16 cellular contexts compared by ENCODE assay signal in the genomic region with DNA sequence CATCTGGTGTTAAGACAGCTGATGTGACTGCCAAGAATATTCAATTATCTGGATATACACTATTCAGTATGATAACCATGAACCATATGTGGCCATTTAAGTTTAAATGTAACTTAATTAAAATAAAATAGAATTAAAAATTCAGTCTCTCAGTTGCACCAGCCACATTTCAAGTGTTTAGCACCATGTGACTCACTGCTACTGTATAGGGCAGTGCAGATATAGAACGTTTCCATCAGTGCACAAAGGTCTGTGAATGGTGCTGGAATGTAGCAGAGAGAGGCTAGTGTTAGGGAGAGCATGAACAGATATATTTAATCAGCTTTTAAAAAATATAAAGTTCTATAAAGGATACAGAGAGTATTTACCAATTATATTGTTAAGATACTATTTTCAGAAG. TPM values are rescaled to one million over a fixed set of nuclear protein-coding genes. Genes with fewer than 3 reads are reported as not detected.
DNase-seq lines count a peak whose midpoint lies in the region; ATAC-seq and TF ChIP-seq lines count a peak whose summit lies in the region.
"Had no signal": no experiment of that assay in that cellular context is flagged by ENCODE, and none has a peak within 500 bp of the region (broad histone marks: within the 10 kb centered on the region; RNA-seq: fewer than 3 reads in every experiment).

No MANE protein-coding gene starts in this region.

- H3K36me3 ChIP-seq in RWPE2 (ENCODE audit: low read depth) (peaks cover 89% of the 10 kb centered on the region), vagina (peaks cover 0 to 47% of the 10 kb centered on the region in 2 donors)

- intact Hi-C loops in vagina (cut with DNase I): no loop called here

- no peaks in the 10 kb centered on the region for H3K9me3 ChIP-seq in RWPE2 (ENCODE audit: severe bottlenecking)
- no peaks in the 10 kb centered on the region for H3K9me3 ChIP-seq in T-helper 17 cell (ENCODE audit: control insufficient read depth, low read length, poor library complexity, severe bottlenecking)
- no peaks in the 10 kb centered on the region for H3K9me3 ChIP-seq in vagina
- H3K9me3 ChIP-seq: BE2C had no signal

- H3K27me3 ChIP-seq in RWPE2 (ENCODE audit: insufficient read depth, poor library complexity, severe bottlenecking) (no peaks in the 10 kb centered on the region), vagina (no peaks in the 10 kb centered on the region)
- H3K27me3 ChIP-seq: BE2C had no signal

- peak; percentile 19 for DNase-seq in NCI-H446 treated with DMSO at 0.1 percent for 48 hours (lab: John Stamatoyannopoulos, UW)
- DNase-seq in NCI-H446 (lab: John Stamatoyannopoulos, UW): no peak
- no peak for DNase-seq in RWPE2 (ENCODE audit: low spot score)
- DNase-seq in T-helper 17 cell: no peak
- no peak for DNase-seq in progenitor cell of endocrine pancreas (ENCODE audit: low spot score, unreplicated experiment)
- no peak for DNase-seq in vagina (ENCODE audit: extremely low spot score in 2 of 2)
- DNase-seq in T-helper 2 cell: no peak
- DNase-seq: BE2C; CD4-positive, alpha-beta memory T cell; COR-L47; DMS53; GF-D8; HCEC 1CT; HFFc6 had no signal

- TF ChIP-seq CTCF in RWPE2 (IDR thresholded peaks at IDR 0.05; ENCODE audit: poor library complexity, severe bottlenecking) (no peak), progenitor cell of endocrine pancreas (IDR thresholded peaks at IDR 0.05; ENCODE audit: unreplicated experiment) (no peak), vagina (IDR thresholded peaks at IDR 0.05) (no peak)

- H3K9me3 Mint-ChIP-seq in progenitor cell of endocrine pancreas (ENCODE audit: low read depth): no peaks in the 10 kb centered on the region
- H3K9me3 Mint-ChIP-seq: CD4-positive, alpha-beta memory T cell; HFFc6 had no signal

- H3K27ac Mint-ChIP-seq in T-helper 17 cell (peak overlapping the region; percentile 65), progenitor cell of endocrine pancreas (peak overlapping the region; percentile 40)
- H3K27ac Mint-ChIP-seq: HFFc6 had no signal

- H3K27me3 Mint-ChIP-seq in T-helper 17 cell (no peaks in the 10 kb centered on the region), progenitor cell of endocrine pancreas (no peaks in the 10 kb centered on the region)
- H3K27me3 Mint-ChIP-seq: CD4-positive, alpha-beta memory T cell had no signal

- no peak overlapping the region for H3K4me3 Mint-ChIP-seq in T-helper 17 cell
- no peak overlapping the region for H3K4me3 Mint-ChIP-seq in progenitor cell of endocrine pancreas (ENCODE audit: low read depth)
- H3K4me3 Mint-ChIP-seq: CD4-positive, alpha-beta memory T cell; HFFc6 had no signal

- H3K4me3 ChIP-seq in RWPE2 (ENCODE audit: severe bottlenecking) (no peak overlapping the region), vagina (no peak overlapping the region)

- H3K27ac ChIP-seq in RWPE2 (ENCODE audit: poor library complexity, severe bottlenecking): no peak overlapping the region
- no peak overlapping the region for H3K27ac ChIP-seq in vagina
- H3K27ac ChIP-seq: C4-2B had no signal

- H3K36me3 Mint-ChIP-seq in T-helper 17 cell (ENCODE audit: low read depth): peaks cover 4% of the 10 kb centered on the region
- peaks cover 14% of the 10 kb centered on the region for H3K36me3 Mint-ChIP-seq in progenitor cell of endocrine pancreas (ENCODE audit: insufficient read depth)

- 0 out of 3 replicates have a peak, but pooled peaks have one; percentile 43 for ATAC-seq in RWPE2 (ENCODE audit: low read depth)
- ATAC-seq in T-helper 17 cell: no peak
- ATAC-seq: HepG2 had no signal

- H3K4me1 ChIP-seq in RWPE2 (ENCODE audit: insufficient read depth, poor library complexity, severe bottlenecking) (peaks cover 16% of the 10 kb centered on the region), vagina (peaks cover 14% of the 10 kb centered on the region)

- peaks cover 15% of the 10 kb centered on the region for H3K4me1 Mint-ChIP-seq in T-helper 17 cell
- H3K4me1 Mint-ChIP-seq in progenitor cell of endocrine pancreas (ENCODE audit: low read depth): peaks cover 8% of the 10 kb centered on the region

- TF ChIP-seq POLR2A in vagina (IDR thresholded peaks at IDR 0.05): no peak

RNA-seq across cellular contexts. Expression of a gene that starts 28.7 kb away (rescaled TPM):
- total RNA-seq in T-helper 17 cell (10 to 100 TPM; 87.1 to 90.2 TPM), progenitor cell of endocrine pancreas (31.5 and 35.1 TPM in 2 replicates), vagina (20.6 TPM)
